8 cellular contexts compared by ENCODE assay signal in the genomic region with DNA sequence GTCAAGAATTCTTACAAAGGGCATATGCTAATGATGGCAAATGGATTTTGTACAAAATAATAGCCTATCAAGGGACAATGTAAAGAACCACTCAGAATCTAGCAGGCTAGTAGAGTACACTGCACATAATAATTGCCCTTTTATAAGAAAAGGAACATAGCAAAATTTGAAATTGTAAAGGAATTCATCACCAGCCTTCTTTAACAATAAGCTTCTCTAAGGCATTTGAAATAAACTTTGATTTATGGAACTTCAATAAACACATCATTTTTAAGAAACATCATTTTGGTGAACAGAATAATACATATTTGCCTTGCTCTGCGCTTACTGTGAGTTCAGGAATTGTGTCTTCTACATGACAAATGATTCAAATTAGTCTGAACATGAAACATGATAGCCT. TPM values are rescaled to one million over a fixed set of nuclear protein-coding genes. Genes with fewer than 3 reads are reported as not detected.
"Had no signal": no experiment of that assay in that cellular context is flagged by ENCODE, and none has a peak within 500 bp of the region (broad histone marks: within the 10 kb centered on the region; RNA-seq: fewer than 3 reads in every experiment).

No MANE protein-coding gene starts in this region.

- H3K27ac ChIP-seq: GM23248 had no signal

- H3K36me3 ChIP-seq: HAP-1 had no signal

- H3K9me3 ChIP-seq: HAP-1 had no signal

- DNase-seq: GM23248, GOT3, H7, HFFc6, KBM-7 had no signal

- ATAC-seq: HCT116 had no signal

- H3K9ac ChIP-seq: GM23248 had no signal

- H3K4me3 ChIP-seq: GM23248, HAP-1 had no signal

- H2AFZ ChIP-seq: GM23248 had no signal

RNA-seq across cellular contexts. Expression of a gene that starts 9.7 kb away (rescaled TPM):
- total RNA-seq: HT-29 had no signal
